8 cellular contexts compared by ENCODE assay signal in the genomic region with DNA sequence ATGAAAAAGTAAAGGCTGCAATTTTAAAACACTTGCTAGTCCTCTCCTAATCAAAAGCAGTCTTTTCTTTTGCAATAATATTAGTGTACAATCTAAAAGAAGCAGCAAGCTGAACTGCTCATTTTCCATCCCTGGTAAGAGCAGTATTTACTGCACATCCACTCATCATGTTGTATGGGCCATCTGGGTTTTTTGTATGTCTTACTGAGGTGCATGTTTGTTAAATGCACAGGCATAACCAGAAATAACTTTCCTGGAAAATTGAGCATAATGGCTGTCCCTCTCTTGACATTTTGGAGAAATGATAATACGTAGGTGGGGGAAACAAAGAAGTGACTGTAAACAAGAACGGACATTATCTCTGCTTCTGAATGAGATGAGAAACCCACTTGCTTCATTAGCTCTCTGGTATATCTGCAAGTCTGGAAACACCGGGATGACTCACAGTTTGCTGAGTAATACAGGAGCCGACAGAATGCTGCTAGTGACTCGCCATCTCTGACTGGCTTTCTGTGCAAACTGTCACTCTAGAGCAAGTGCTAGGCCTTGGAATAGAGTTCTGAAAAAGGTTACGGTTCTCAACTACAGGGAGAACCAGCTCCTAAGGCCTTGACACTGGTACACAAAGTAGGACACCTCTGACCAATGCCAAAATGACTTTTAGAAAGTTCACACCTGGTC.
DNase-seq lines count a peak whose midpoint lies in the region; ATAC-seq and TF ChIP-seq lines count a peak whose summit lies in the region.

No MANE protein-coding gene starts in this region.

- H3K4me3 Mint-ChIP-seq in activated T-helper 1 cell treated with anti-CD3 and anti-CD28 coated beads, Interleukin-12 subunit alpha, Interleukin-12 subunit beta, Interleukin-2, Interleukin-4 antibody, amounts not matched to agents 30 ng/mL and 10 ng/mL and 1 ng/mL, durations not matched to agents 14 hours and 24 hours and 36 hours, result peak overlapping the region; percentile 68
- H3K4me3 Mint-ChIP-seq in endothelial cell (ENCODE audit: unreplicated experiment), result no peak overlapping the region

- H3K79me1 ChIP-seq in mesenchymal stem cell (replicated peaks; ENCODE audit: low read length, poor library complexity, severe bottlenecking), result peaks cover 8% of the 10 kb centered on the region

- H3K27me3 Mint-ChIP-seq in activated T-helper 1 cell treated with anti-CD3 and anti-CD28 coated beads, Interleukin-12 subunit alpha, Interleukin-12 subunit beta, Interleukin-2, Interleukin-4 antibody, amounts not matched to agents 30 ng/mL and 10 ng/mL and 1 ng/mL, durations not matched to agents 14 hours and 24 hours and 36 hours (ENCODE audit: insufficient read depth), result no peaks in the 10 kb centered on the region
- H3K27me3 Mint-ChIP-seq in endothelial cell (ENCODE audit: unreplicated experiment), result peaks cover 3% of the 10 kb centered on the region

- H4K8ac ChIP-seq in mesenchymal stem cell (ENCODE audit: low read length), result no peak overlapping the region

- H3K27ac Mint-ChIP-seq in activated T-helper 1 cell treated with anti-CD3 and anti-CD28 coated beads, Interleukin-12 subunit alpha, Interleukin-12 subunit beta, Interleukin-2, Interleukin-4 antibody, amounts not matched to agents 30 ng/mL and 10 ng/mL and 1 ng/mL, durations not matched to agents 14 hours and 24 hours and 36 hours, result peak overlapping the region; percentile 96
- no peak overlapping the region for H3K27ac Mint-ChIP-seq in endothelial cell (ENCODE audit: unreplicated experiment)

- H2AK5ac ChIP-seq in mesenchymal stem cell (ENCODE audit: low read length, severe bottlenecking), result no peak overlapping the region

- H3K9me3 ChIP-seq in mesenchymal stem cell (ENCODE audit: control insufficient read depth, low read length), result no peaks in the 10 kb centered on the region

- peak; percentile 58 for DNase-seq in stimulated activated naive CD4-positive, alpha-beta T cell treated with Interleukin-2 at 50 U/mL for 16 hours (lab: John Stamatoyannopoulos, UW)
- DNase-seq in stimulated activated naive CD4-positive, alpha-beta T cell (lab: John Stamatoyannopoulos, UW), result no peak
- DNase-seq in HT1080 (ENCODE audit: low read depth), result peak; percentile 79
- peak; percentile 44 for DNase-seq in activated T-helper 1 cell treated with anti-CD3 and anti-CD28 coated beads, Interleukin-12 subunit alpha, Interleukin-12 subunit beta, Interleukin-2, Interleukin-4 antibody, amounts not matched to agents 30 ng/mL and 10 ng/mL and 1 ng/mL, durations not matched to agents 14 hours and 24 hours and 36 hours (ENCODE audit: low spot score)
- peak; percentile 85 for DNase-seq in mesenchymal stem cell
- no peak for DNase-seq in mesenteric fat pad (ENCODE audit: low spot score)
- DNase-seq in endothelial cell (ENCODE audit: low spot score), result no peak

- intact Hi-C loops in activated T-helper 1 cell treated with anti-CD3 and anti-CD28 coated beads, Interleukin-12 subunit alpha, Interleukin-12 subunit beta, Interleukin-2, Interleukin-4 antibody, amounts not matched to agents 30 ng/mL and 10 ng/mL and 1 ng/mL, durations not matched to agents 14 hours and 24 hours and 36 hours (cut with micrococcal nuclease), result loop anchor here (1.0 to 10.0 kb wide), 7 partner anchors 42 to 978 kb away; a partner anchor contains a TSS

- H3K4me2 ChIP-seq in mesenchymal stem cell (ENCODE audit: low read length, poor library complexity, severe bottlenecking), result no peak overlapping the region

- no peak overlapping the region for H2BK5ac ChIP-seq in mesenchymal stem cell (ENCODE audit: low read depth, low read length, poor library complexity, severe bottlenecking)

- H3K36me3 ChIP-seq in mesenchymal stem cell (ENCODE audit: control insufficient read depth in 1 of 2, insufficient read depth in 2 of 2, low read depth in 1 of 2, low read length in 2 of 2), result peaks cover 0 to under 1% of the 10 kb centered on the region in 2 experiments

- H3K36me3 Mint-ChIP-seq in activated T-helper 1 cell treated with anti-CD3 and anti-CD28 coated beads, Interleukin-12 subunit alpha, Interleukin-12 subunit beta, Interleukin-2, Interleukin-4 antibody, amounts not matched to agents 30 ng/mL and 10 ng/mL and 1 ng/mL, durations not matched to agents 14 hours and 24 hours and 36 hours (ENCODE audit: low read depth), result peaks cover 24% of the 10 kb centered on the region
- H3K36me3 Mint-ChIP-seq in endothelial cell (ENCODE audit: low read depth, unreplicated experiment), result no peaks in the 10 kb centered on the region

- no peaks in the 10 kb centered on the region for H3K4me1 ChIP-seq in mesenchymal stem cell (ENCODE audit: control insufficient read depth, insufficient read depth, low read depth, low read length)

- H3K4ac ChIP-seq in mesenchymal stem cell (ENCODE audit: low read depth in 1 of 2, low read length in 2 of 2), result no peak overlapping the region

- H3K4me1 Mint-ChIP-seq in activated T-helper 1 cell treated with anti-CD3 and anti-CD28 coated beads, Interleukin-12 subunit alpha, Interleukin-12 subunit beta, Interleukin-2, Interleukin-4 antibody, amounts not matched to agents 30 ng/mL and 10 ng/mL and 1 ng/mL, durations not matched to agents 14 hours and 24 hours and 36 hours (ENCODE audit: low read depth), result peaks cover 73% of the 10 kb centered on the region
- no peaks in the 10 kb centered on the region for H3K4me1 Mint-ChIP-seq in endothelial cell (ENCODE audit: unreplicated experiment)

- no peak overlapping the region for H2BK120ac ChIP-seq in mesenchymal stem cell (ENCODE audit: low read depth, low read length)

- H4K91ac ChIP-seq in mesenchymal stem cell (ENCODE audit: low read length), result no peak overlapping the region

- H2BK12ac ChIP-seq in mesenchymal stem cell (ENCODE audit: low read length in 2 of 2), result no peak overlapping the region

- no peak overlapping the region for H3K27ac ChIP-seq in mesenchymal stem cell (ENCODE audit: low read length, poor library complexity, severe bottlenecking)

- no peak overlapping the region for H3K14ac ChIP-seq in mesenchymal stem cell (ENCODE audit: low read length in 2 of 2)

- ATAC-seq in GM21723 (IDR thresholded peaks at IDR 0.05; ENCODE audit: unreplicated experiment), result no peak

- no peak overlapping the region for H3K4me3 ChIP-seq in mesenchymal stem cell (ENCODE audit: insufficient read depth in 1 of 2, low read depth in 1 of 2, low read length in 2 of 2)

- WGBS in mesenchymal stem cell, result 20% methylated on average over 6 of the region's 6 CpGs

- no peak overlapping the region for H3K9ac ChIP-seq in mesenchymal stem cell (ENCODE audit: low read length)

- H3K9me3 Mint-ChIP-seq in activated T-helper 1 cell treated with anti-CD3 and anti-CD28 coated beads, Interleukin-12 subunit alpha, Interleukin-12 subunit beta, Interleukin-2, Interleukin-4 antibody, amounts not matched to agents 30 ng/mL and 10 ng/mL and 1 ng/mL, durations not matched to agents 14 hours and 24 hours and 36 hours, result no peaks in the 10 kb centered on the region
- H3K9me3 Mint-ChIP-seq in endothelial cell (ENCODE audit: unreplicated experiment), result no peaks in the 10 kb centered on the region

- no peak overlapping the region for H3K18ac ChIP-seq in mesenchymal stem cell (ENCODE audit: low read depth in 1 of 2, low read length in 2 of 2)

- peaks cover 0 to 23% of the 10 kb centered on the region in 2 experiments for H3K27me3 ChIP-seq in mesenchymal stem cell (ENCODE audit: control insufficient read depth in 1 of 2, insufficient read depth in 1 of 2, low read length in 2 of 2)

- H2BK15ac ChIP-seq in mesenchymal stem cell (ENCODE audit: low read depth, poor library complexity, severe bottlenecking), result no peak overlapping the region

- no peak overlapping the region for H2AFZ ChIP-seq in mesenchymal stem cell (ENCODE audit: low read depth, low read length)

- no peak for TF ChIP-seq CTCF in endothelial cell (IDR thresholded peaks at IDR 0.05; ENCODE audit: unreplicated experiment)

- H3K23ac ChIP-seq in mesenchymal stem cell (ENCODE audit: low read length in 2 of 2), result no peak overlapping the region

Comparison
In these comparisons a context has a peak if more than half of its experiments do, and no peak if none do; other contexts are left out.
1. DNase-seq: peak in stimulated activated naive CD4-positive, alpha-beta T cell treated with Interleukin-2 at 50 U/mL for 16 hours (single experiment), HT1080 (single experiment), activated T-helper 1 cell treated with anti-CD3 and anti-CD28 coated beads, Interleukin-12 subunit alpha, Interleukin-12 subunit beta, Interleukin-2, Interleukin-4 antibody, amounts not matched to agents 30 ng/mL and 10 ng/mL and 1 ng/mL, durations not matched to agents 14 hours and 24 hours and 36 hours (single experiment) and mesenchymal stem cell (single experiment); none in stimulated activated naive CD4-positive, alpha-beta T cell (0 of 6), mesenteric fat pad (single experiment) and endothelial cell (single experiment).